Comparison of ENCODE assay signal across 8 cellular contexts in the genomic region with DNA sequence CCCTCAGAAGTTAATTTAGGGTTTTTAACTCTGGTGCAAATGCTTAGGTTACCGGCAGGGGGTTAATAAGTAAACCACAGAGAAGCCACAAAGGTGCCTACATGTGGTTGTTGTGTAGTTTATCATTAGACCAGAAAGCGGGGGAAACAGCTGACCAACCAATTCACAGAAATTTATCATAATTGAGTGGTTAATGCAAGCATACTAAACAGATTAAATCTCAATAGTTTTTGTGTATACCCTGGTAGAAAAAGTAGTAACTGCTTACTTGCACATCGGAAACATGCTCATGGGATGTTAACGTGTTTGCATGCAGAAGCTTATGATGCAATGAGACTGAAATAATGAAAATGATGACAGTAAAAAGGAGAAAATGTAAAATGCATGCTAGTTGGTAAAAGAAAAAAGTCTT.
A peak's percentile ranks its signal among the peaks of the same experiment; 100 is the strongest.
DNase-seq lines count a peak whose midpoint lies in the region; ATAC-seq, FAIRE-seq and TF ChIP-seq lines count a peak whose summit lies in the region.

No MANE protein-coding gene starts in this region.

- POLR2A ChIA-PET in A549 (lab: Yijun Ruan, JAX) = no interaction called here

- in situ Hi-C loops in astrocyte of the spinal cord (cut with HindIII; ENCODE audit: low sequenced_read_pairs) = no loop called here

- no peak for TF ChIP-seq EP300 in A549 (IDR thresholded peaks at IDR 0.05)

- CTCF ChIA-PET in A549 (lab: Yijun Ruan, JAX) = interaction anchor here (1.0 kb wide), 1 partner anchor 13 kb away, joined by 3 read pairs; no protein-coding TSS in a partner anchor

- WGBS in A549 (ENCODE audit: missing lambda C conversion rate) = 38% methylated on average over 4 of the region's 4 CpGs

- peak overlapping the region; percentile 31; the same call in 1 of the 3 replicates for H3K4me2 ChIP-seq in A549

- no peak for TF ChIP-seq RAD21 in A549 (conservative IDR thresholded peaks at IDR 0.05 in 1 of 2, IDR thresholded peaks at IDR 0.05 in 1 of 2)

- peaks cover 10% of the 10 kb centered on the region; the same call in 2 of the 3 replicates for H3K4me1 ChIP-seq in A549

- no peak overlapping the region for H3K4me3 ChIP-seq in A549
- H3K4me3 ChIP-seq in astrocyte of the spinal cord (ENCODE audit: low read depth, low read length) = no peak overlapping the region

- no peak overlapping the region for H3K27ac ChIP-seq in A549

- no peak for FAIRE-seq in A549 (lab: Jason Lieb, UNC)

- peak in 1 of 2 experiments; percentile 3 for DNase-seq in A549 (ENCODE audit: low read depth in 1 of 2, low spot score in 1 of 2)
- DNase-seq in GM19240 (ENCODE audit: insufficient read length, low spot score) = peak; percentile 11
- DNase-seq in astrocyte of the spinal cord (ENCODE audit: low read depth, low spot score) = peak; percentile 32
- DNase-seq in AG08396 (ENCODE audit: low spot score) = no peak
- DNase-seq in DMS114 treated with DMSO at 0.1 percent for 48 hours (lab: John Stamatoyannopoulos, UW; ENCODE audit: unreplicated experiment) = no peak
- no peak for DNase-seq in effector CD8-positive, alpha-beta T cell (lab: John Stamatoyannopoulos, UW)
- no peak for DNase-seq in activated T-cell treated with anti-CD3 and anti-CD28 coated beads for 4 hours

- ATAC-seq in A549 = no peak
- ATAC-seq in HG03097 (IDR thresholded peaks at IDR 0.05; ENCODE audit: low FRiP score, unreplicated experiment) = peak; percentile 94

- no peaks in the 10 kb centered on the region for H3K9me3 ChIP-seq in A549

- no peak for TF ChIP-seq POLR2A in A549 (IDR thresholded peaks at IDR 0.05; ENCODE audit: low read length)

- TF ChIP-seq CTCF in A549 (IDR thresholded peaks at IDR 0.05) (no peak), astrocyte of the spinal cord (IDR thresholded peaks at IDR 0.05; ENCODE audit: low read depth, low read length) (no peak)

TF ChIP-seq in A549, 52 proteins besides CTCF, POLR2A, EP300 and RAD21:
- TF ChIP-seq, protein P1, sequence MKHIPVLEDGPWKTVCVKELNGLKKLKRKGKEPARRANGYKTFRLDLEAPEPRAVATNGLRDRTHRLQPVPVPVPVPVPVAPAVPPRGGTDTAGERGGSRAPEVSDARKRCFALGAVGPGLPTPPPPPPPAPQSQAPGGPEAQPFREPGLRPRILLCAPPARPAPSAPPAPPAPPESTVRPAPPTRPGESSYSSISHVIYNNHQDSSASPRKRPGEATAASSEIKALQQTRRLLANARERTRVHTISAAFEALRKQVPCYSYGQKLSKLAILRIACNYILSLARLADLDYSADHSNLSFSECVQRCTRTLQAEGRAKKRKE (CRISPR knock-in tag; IDR thresholded peaks at IDR 0.05; ENCODE audit: low read depth) = no peak
- TF ChIP-seq RFX5 (IDR thresholded peaks at IDR 0.05) (no peak), ZSCAN20 (CRISPR knock-in tag; IDR thresholded peaks at IDR 0.05) (no peak), ZC3H11A (IDR thresholded peaks at IDR 0.05) (no peak), RNF2 (IDR thresholded peaks at IDR 0.05; ENCODE audit: borderline replicate concordance, low read depth) (no peak), POLR2AphosphoS2 (conservative IDR thresholded peaks at IDR 0.05; ENCODE audit: low read length) (no peak), TP53 (CRISPR knock-in tag; IDR thresholded peaks at IDR 0.05) (no peak), JUN (IDR thresholded peaks at IDR 0.05) (no peak), CHD2 (IDR thresholded peaks at IDR 0.05; ENCODE audit: low read length, partially characterized antibody) (no peak), HOXB5 (CRISPR knock-in tag; IDR thresholded peaks at IDR 0.05) (no peak)
- TF ChIP-seq, protein P2, sequence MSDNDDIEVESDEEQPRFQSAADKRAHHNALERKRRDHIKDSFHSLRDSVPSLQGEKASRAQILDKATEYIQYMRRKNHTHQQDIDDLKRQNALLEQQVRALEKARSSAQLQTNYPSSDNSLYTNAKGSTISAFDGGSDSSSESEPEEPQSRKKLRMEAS (IDR thresholded peaks at IDR 0.05) = no peak
- TF ChIP-seq, protein P3, sequence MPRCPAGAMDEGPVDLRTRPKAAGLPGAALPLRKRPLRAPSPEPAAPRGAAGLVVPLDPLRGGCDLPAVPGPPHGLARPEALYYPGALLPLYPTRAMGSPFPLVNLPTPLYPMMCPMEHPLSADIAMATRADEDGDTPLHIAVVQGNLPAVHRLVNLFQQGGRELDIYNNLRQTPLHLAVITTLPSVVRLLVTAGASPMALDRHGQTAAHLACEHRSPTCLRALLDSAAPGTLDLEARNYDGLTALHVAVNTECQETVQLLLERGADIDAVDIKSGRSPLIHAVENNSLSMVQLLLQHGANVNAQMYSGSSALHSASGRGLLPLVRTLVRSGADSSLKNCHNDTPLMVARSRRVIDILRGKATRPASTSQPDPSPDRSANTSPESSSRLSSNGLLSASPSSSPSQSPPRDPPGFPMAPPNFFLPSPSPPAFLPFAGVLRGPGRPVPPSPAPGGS (IDR thresholded peaks at IDR 0.05) = no peak
- TF ChIP-seq, protein P4, sequence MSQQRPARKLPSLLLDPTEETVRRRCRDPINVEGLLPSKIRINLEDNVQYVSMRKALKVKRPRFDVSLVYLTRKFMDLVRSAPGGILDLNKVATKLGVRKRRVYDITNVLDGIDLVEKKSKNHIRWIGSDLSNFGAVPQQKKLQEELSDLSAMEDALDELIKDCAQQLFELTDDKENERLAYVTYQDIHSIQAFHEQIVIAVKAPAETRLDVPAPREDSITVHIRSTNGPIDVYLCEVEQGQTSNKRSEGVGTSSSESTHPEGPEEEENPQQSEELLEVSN (IDR thresholded peaks at IDR 0.05; ENCODE audit: borderline replicate concordance, low read depth) = no peak

Comparison
In these comparisons a context has a peak if more than half of its experiments do, and no peak if none do; other contexts are left out.
1. DNase-seq: peak in GM19240 (single experiment) and astrocyte of the spinal cord (single experiment); none in AG08396 (single experiment), DMS114 treated with DMSO at 0.1 percent for 48 hours (single experiment), effector CD8-positive, alpha-beta T cell (single experiment) and activated T-cell treated with anti-CD3 and anti-CD28 coated beads for 4 hours (single experiment).